1 cellular context compared by ENCODE assay signal in genomic region chr13:36377822-36378480, GRCh38.
TF ChIP-seq lines count a peak whose summit lies in the region.

No MANE protein-coding gene starts in this region.

TF ChIP-seq in SK-N-SH treated with all-trans-retinoic acid at 6 μM for 48 hours, 23 proteins besides CTCF, POLR2A, EP300 and RAD21 (continued from another document):
- TF ChIP-seq POU6F1 (CRISPR knock-in tag; IDR thresholded peaks at IDR 0.05; ENCODE audit: borderline replicate concordance, low read depth) (no peak), ZFP3 (CRISPR knock-in tag; IDR thresholded peaks at IDR 0.05) (no peak), GLIS3 (CRISPR knock-in tag; IDR thresholded peaks at IDR 0.05) (no peak)
